ENCODE assay signal across 25 cellular contexts in the genomic region with DNA sequence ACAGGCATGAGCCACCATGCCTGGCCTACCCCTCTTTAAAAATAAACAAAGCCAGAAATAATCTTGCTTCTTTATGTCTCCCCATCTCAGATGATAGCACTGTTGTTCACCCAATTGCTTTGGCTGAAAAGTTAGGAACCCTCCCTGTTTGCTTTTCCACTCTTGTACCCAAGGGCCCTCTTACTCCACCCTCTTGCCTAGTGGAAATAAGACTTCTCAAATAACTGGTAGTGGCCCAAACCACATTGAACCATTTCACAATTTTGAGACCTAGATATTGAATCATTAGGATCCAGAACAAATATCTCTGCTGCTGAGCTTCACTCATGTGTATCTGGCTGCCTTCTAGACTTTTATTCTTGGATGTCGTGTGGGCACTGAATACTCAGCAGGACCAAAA.
"Had no signal": no experiment of that assay in that cellular context is flagged by ENCODE, and none has a peak within 500 bp of the region (broad histone marks: within the 10 kb centered on the region; RNA-seq: fewer than 3 reads in every experiment).

No MANE protein-coding gene starts in this region.

- ATAC-seq: mucosa of descending colon; pancreas; psoas muscle; right cardiac atrium; stimulated activated memory B cell treated with anti-CD40 and anti-IgM and Interleukin-4, amounts not matched to agents 10 μg/mL and 1 μg/mL and 100 μg/mL, for 72 hours had no signal

- H3K27me3 ChIP-seq: pancreas, transverse colon, uterus had no signal

- H3K4me2 ChIP-seq: hepatocyte had no signal

- H3K9me3 ChIP-seq: esophagus squamous epithelium, mucosa of descending colon, pancreas, psoas muscle, stomach, transverse colon, uterus had no signal

- H3K4me3 ChIP-seq: esophagus squamous epithelium, hepatocyte, mucosa of descending colon, pancreas, psoas muscle, stomach, transverse colon, uterus had no signal

- H3K36me3 ChIP-seq: esophagus squamous epithelium, pancreas, stomach, transverse colon, uterus had no signal

- DNase-seq: activated CD4-positive, alpha-beta memory T cell treated with anti-CD3 and anti-CD28 coated beads for 36 hours; activated CD4-positive, alpha-beta T cell treated with anti-CD3 and anti-CD28 coated beads for 48 hours; activated effector memory CD4-positive, alpha-beta T cell treated with Interleukin-2 at 50 U/mL for 16 hours; activated naive CD4-positive, alpha-beta T cell treated with anti-CD3 and anti-CD28 coated beads for 36 hours; activated naive CD8-positive, alpha-beta T cell treated with anti-CD3 and anti-CD28 coated beads, Interleukin-2, amount 10 ng/mL, durations not matched to agents 7 days and 5 days; activated T-cell treated with anti-CD3 and anti-CD28 coated beads, Interleukin-2, amount 50 U/mL, for 48 hours; anterior cingulate cortex; caudate nucleus; endodermal cell; esophagus squamous epithelium; foreskin melanocyte; glutamatergic neuron; mesendoderm; mucosa of descending colon; nephron progenitor cell; pancreas; psoas muscle; right cardiac atrium; small intestine; stimulated activated CD4-positive, alpha-beta T cell treated with anti-CD3 and anti-CD28 coated beads, Interleukin-2, amount 100 ng/mL, for 24 hours; stomach; transverse colon; uterus had no signal

- H3K79me2 ChIP-seq: hepatocyte had no signal

- H3K4me1 ChIP-seq: esophagus squamous epithelium, pancreas, psoas muscle, stomach, transverse colon, uterus had no signal

- H2AFZ ChIP-seq: hepatocyte had no signal

- H3K27ac ChIP-seq: esophagus squamous epithelium, hepatocyte, pancreas, psoas muscle, stomach, transverse colon, uterus had no signal
